Comparison of ENCODE assay signal across 2 cellular contexts in the genomic region with DNA sequence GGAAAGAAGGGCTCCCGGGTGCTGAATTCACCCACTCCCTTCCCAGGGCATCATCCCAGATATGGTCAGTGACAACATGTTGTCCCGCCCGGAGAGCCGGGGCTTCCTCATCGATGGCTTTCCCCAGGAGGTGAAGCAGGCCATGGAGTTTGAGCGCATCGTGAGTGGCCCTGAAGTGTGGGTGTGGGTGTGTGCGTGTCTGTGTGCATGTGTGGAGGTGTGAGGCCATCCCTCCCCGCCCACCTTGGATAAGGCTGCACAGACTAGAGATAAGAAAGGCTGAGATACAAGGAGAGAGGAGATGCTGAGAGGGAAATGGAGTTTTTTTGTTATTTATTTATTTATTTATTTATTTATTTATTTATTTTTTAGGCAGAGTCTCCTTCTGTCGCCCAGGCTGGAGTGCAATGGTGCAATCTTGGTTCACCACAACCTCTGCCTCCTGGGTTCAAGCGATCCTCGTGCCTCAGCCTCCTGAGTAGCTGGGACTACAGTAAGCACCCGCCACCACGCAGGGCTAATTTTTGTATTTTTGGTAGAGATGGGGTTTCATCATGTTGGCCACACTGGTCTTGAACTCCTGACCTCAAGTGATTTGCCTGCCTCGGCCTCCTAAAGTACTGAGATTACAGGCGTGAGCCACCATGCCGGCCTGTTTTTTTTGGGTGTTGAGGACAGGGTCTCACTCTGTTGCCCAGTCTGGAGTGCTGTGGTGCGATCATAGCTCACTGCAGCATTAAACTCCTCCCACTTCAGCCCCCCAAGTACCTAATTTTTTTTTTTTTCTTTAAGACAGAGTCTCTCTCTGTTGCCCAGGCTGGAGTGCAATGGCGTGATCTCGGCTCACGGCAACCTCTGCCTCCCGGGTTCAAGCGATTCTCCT.
TF ChIP-seq lines count a peak whose summit lies in the region.

No MANE protein-coding gene starts in this region.

TF ChIP-seq in HEK293, 187 proteins besides CTCF, POLR2A, EP300 and RAD21 (continues in another document):
- TF ChIP-seq GLI2 (tag by site-specific recombination; IDR thresholded peaks at IDR 0.05; ENCODE audit: borderline replicate concordance, low read depth) (peak; percentile 23; the same call in 1 of the 2 replicates), REST (tag by site-specific recombination; IDR thresholded peaks at IDR 0.05) (peak; percentile 61; the same call in 1 of the 2 replicates), ZNF629 (tag by site-specific recombination; IDR thresholded peaks at IDR 0.05) (peak; percentile 35; the same call in 1 of the 2 replicates), ZNF623 (tag by site-specific recombination; IDR thresholded peaks at IDR 0.05) (peak; percentile 72), ZNF266 (tag by site-specific recombination; IDR thresholded peaks at IDR 0.05; ENCODE audit: low read depth) (peak; percentile 26; the same call in 1 of the 2 replicates), EGR2 (tag by site-specific recombination; IDR thresholded peaks at IDR 0.05; ENCODE audit: low read depth) (peak; percentile 88), ZXDB (tag by site-specific recombination; IDR thresholded peaks at IDR 0.05) (peak; percentile 66; the same call in 1 of the 2 replicates), ZNF426 (tag by site-specific recombination; IDR thresholded peaks at IDR 0.05) (peak; percentile 75), ZFHX2 (tag by site-specific recombination; conservative IDR thresholded peaks at IDR 0.05) (peak; percentile 89), ZNF791 (tag by site-specific recombination; IDR thresholded peaks at IDR 0.05) (0 out of 2 replicates have a peak, but pooled peaks have one; percentile 29), ZNF518A (tag by site-specific recombination; conservative IDR thresholded peaks at IDR 0.05; ENCODE audit: low read depth) (peak; percentile 91), ZNF639 (tag by site-specific recombination; IDR thresholded peaks at IDR 0.05) (peak; percentile 55; the same call in 1 of the 2 replicates), ZBTB8A (tag by site-specific recombination; IDR thresholded peaks at IDR 0.05) (peak; percentile 72), ZNF19 (tag by site-specific recombination; IDR thresholded peaks at IDR 0.05; ENCODE audit: low read depth) (peak; percentile 79; the same call in 1 of the 2 replicates), ZNF560 (tag by site-specific recombination; IDR thresholded peaks at IDR 0.05; ENCODE audit: borderline replicate concordance) (peak; percentile 81)

TF ChIP-seq in HepG2, 621 proteins besides CTCF, POLR2A, EP300 and RAD21:
- TF ChIP-seq ZNF121 (CRISPR knock-in tag; IDR thresholded peaks at IDR 0.05): peak; percentile 51; the same call in 1 of the 2 replicates
